In the genomic region with DNA sequence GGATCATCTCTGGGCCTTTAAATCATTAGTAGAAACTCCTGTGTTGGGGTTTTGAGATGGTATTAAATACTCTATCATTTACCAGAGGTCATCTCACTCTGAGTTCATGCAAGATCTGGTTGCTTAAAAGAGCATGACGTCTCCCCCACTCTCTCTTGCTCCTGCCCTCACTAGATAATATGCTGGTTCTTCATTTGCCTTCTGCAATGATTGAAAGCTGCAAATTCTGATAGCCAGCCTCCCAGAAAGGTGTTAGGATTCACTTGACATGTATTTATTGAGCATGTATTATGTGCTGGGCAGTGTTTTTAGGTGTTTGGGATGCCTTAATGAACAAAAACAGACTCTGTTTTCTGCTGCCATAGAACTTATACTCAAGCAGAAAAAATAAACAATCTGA, we compare ENCODE assay signal across 28 cellular contexts.
"Had no signal": no experiment of that assay in that cellular context is flagged by ENCODE, and none has a peak within 500 bp of the region (broad histone marks: within the 10 kb centered on the region; RNA-seq: fewer than 3 reads in every experiment).

No MANE protein-coding gene starts in this region.

- H3K4me1 ChIP-seq: colonic mucosa, esophagus muscularis mucosa, esophagus squamous epithelium, foreskin keratinocyte, gastroesophageal sphincter had no signal

- FAIRE-seq: colon, endometrium, endothelial cell of umbilical vein, frontal cortex had no signal

- H3K27me3 ChIP-seq: colonic mucosa, esophagus squamous epithelium, foreskin keratinocyte, gastroesophageal sphincter had no signal

- H3K4me3 ChIP-seq: colonic mucosa, coronary artery, dorsolateral prefrontal cortex, esophagus muscularis mucosa, esophagus squamous epithelium, gastroesophageal sphincter, heart left ventricle, heart right ventricle had no signal

- H3K27me3 Mint-ChIP-seq: dendritic cell treated with granulocyte-macrophage colony-stimulating factor and Interleukin-4, amounts not matched to agents 40 ng/mL and 50 ng/mL, for 4 days had no signal

- DNase-seq: colonic mucosa; cortex of kidney; dermis blood vessel endothelial cell; dorsolateral prefrontal cortex; effector CD4-positive, alpha-beta T cell; effector CD8-positive, alpha-beta T cell; effector memory CD4-positive, alpha-beta T cell; effector memory CD8-positive, alpha-beta T cell; endodermal cell; erythroblast; esophagus squamous epithelium; foreskin fibroblast; foreskin keratinocyte; foreskin melanocyte; glutamatergic neuron; head of caudate nucleus; heart left ventricle; heart right ventricle had no signal

- H3K4me3 Mint-ChIP-seq: dendritic cell treated with granulocyte-macrophage colony-stimulating factor and Interleukin-4, amounts not matched to agents 40 ng/mL and 50 ng/mL, for 4 days; effector memory CD8-positive, alpha-beta T cell; endodermal cell had no signal

- H3K36me3 ChIP-seq: colonic mucosa, esophagus muscularis mucosa, esophagus squamous epithelium, gastroesophageal sphincter, heart left ventricle, heart right ventricle had no signal

- ATAC-seq: effector memory CD8-positive, alpha-beta T cell; esophagus mucosa; foreskin keratinocyte; gastroesophageal sphincter; heart left ventricle; heart right ventricle had no signal

- H3K27ac Mint-ChIP-seq: dendritic cell treated with granulocyte-macrophage colony-stimulating factor and Interleukin-4, amounts not matched to agents 40 ng/mL and 50 ng/mL, for 4 days; effector memory CD8-positive, alpha-beta T cell; endodermal cell had no signal

- H3K9me3 ChIP-seq: colonic mucosa had no signal

- H3K27ac ChIP-seq: colonic mucosa, coronary artery, dorsolateral prefrontal cortex, epithelial cell of prostate, esophagus muscularis mucosa, esophagus squamous epithelium, foreskin keratinocyte, gastroesophageal sphincter had no signal
